In the genomic region with DNA sequence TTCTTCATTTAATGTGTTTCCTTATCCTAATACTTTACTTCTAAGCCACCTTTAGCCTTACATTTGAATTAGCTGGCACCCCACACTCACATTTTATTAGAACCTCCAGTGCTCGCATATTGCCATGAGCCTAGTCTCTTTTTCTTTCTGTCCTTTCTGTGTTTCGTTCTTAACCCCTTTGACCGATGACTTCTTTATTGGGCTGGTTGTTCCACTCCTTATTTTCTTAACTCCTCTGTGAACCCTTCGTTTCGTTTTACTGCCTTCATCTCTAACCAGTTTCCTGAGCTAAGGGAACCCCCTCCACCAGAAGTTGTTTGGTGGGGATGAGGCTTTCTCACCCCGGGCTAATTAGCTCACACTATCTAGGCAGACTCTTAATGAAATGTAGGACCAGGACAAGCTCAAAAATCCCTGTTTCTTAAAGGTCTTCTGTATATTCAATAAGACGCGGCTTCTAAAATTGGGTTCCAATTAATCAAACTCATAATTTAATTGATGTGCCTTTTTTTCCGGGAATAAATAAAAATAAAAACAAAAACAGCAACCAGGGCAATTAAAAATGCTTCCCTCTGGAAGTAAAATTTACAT, we compare ENCODE assay signal across 34 cellular contexts.
"Had no signal": no experiment of that assay in that cellular context is flagged by ENCODE, and none has a peak within 500 bp of the region (broad histone marks: within the 10 kb centered on the region; RNA-seq: fewer than 3 reads in every experiment).

No MANE protein-coding gene starts in this region.

- H3K4me1 Mint-ChIP-seq: activated CD4-positive, alpha-beta T cell treated with anti-CD3 and anti-CD28 coated beads for 36 hours; activated CD4-positive, alpha-beta T cell treated with anti-CD3 and anti-CD28 coated beads, Interleukin-2, amount 10 ng/mL, durations not matched to agents 24 days and 14 days; activated CD8-positive, alpha-beta memory T cell treated with anti-CD3 and anti-CD28 coated beads, Interleukin-2, amount 10 ng/mL, durations not matched to agents 7 days and 5 days; activated naive CD4-positive, alpha-beta T cell treated with anti-CD3 and anti-CD28 coated beads, Interleukin-2, amount 50 U/mL, for 24 hours; activated naive CD8-positive, alpha-beta T cell treated with anti-CD3 and anti-CD28 coated beads for 36 hours; activated naive CD8-positive, alpha-beta T cell treated with anti-CD3 and anti-CD28 coated beads, Interleukin-2, amount 50 U/mL, for 24 hours; brain; endodermal cell; T-helper 17 cell had no signal

- H3K27ac Mint-ChIP-seq: activated CD4-positive, alpha-beta memory T cell treated with anti-CD3 and anti-CD28 coated beads for 36 hours; activated CD4-positive, alpha-beta T cell treated with anti-CD3 and anti-CD28 coated beads for 36 hours; activated CD4-positive, alpha-beta T cell treated with anti-CD3 and anti-CD28 coated beads, Interleukin-2, amount 10 ng/mL, durations not matched to agents 24 days and 14 days; activated CD8-positive, alpha-beta memory T cell treated with anti-CD3 and anti-CD28 coated beads, Interleukin-2, amount 10 ng/mL, durations not matched to agents 7 days and 5 days; activated CD8-positive, alpha-beta T cell treated with anti-CD3 and anti-CD28 coated beads, Interleukin-2, amount 10 ng/mL, durations not matched to agents 7 days and 5 days; activated naive CD4-positive, alpha-beta T cell treated with anti-CD3 and anti-CD28 coated beads for 36 hours; activated naive CD4-positive, alpha-beta T cell treated with anti-CD3 and anti-CD28 coated beads, Interleukin-2, amount 50 U/mL, for 24 hours; activated naive CD8-positive, alpha-beta T cell treated with anti-CD3 and anti-CD28 coated beads for 36 hours; activated naive CD8-positive, alpha-beta T cell treated with anti-CD3 and anti-CD28 coated beads, Interleukin-2, amount 50 U/mL, for 24 hours; activated T-helper 1 cell treated with anti-CD3 and anti-CD28 coated beads, Interleukin-12 subunit alpha, Interleukin-12 subunit beta, Interleukin-2, Interleukin-4 antibody, amounts not matched to agents 30 ng/mL and 10 ng/mL and 1 ng/mL, durations not matched to agents 14 hours and 24 hours and 36 hours; activated T-helper 2 cell treated with anti-CD3 and anti-CD28 coated beads, Interferon-gamma antibody, Interleukin-2, Interleukin-4, amounts not matched to agents 10 μg/mL and 5 μg/mL and 100 μg/mL, durations not matched to agents 14 hours and 24 hours and 36 hours; brain; dendritic cell treated with granulocyte-macrophage colony-stimulating factor and Interleukin-4, amounts not matched to agents 40 ng/mL and 50 ng/mL, for 4 days; endodermal cell; T-helper 17 cell; T-helper 2 cell treated with Interferon-gamma antibody and Interleukin-4, amounts not matched to agents 5 μg/mL and 100 μg/mL, for 36 hours had no signal

- H3K9me3 ChIP-seq: ascending aorta, breast epithelium had no signal

- DNase-seq: activated CD4-positive, alpha-beta memory T cell treated with anti-CD3 and anti-CD28 coated beads for 36 hours; activated CD4-positive, alpha-beta T cell treated with anti-CD3 and anti-CD28 coated beads for 36 hours; activated CD4-positive, alpha-beta T cell treated with anti-CD3 and anti-CD28 coated beads, Interleukin-2, amount 10 ng/mL, durations not matched to agents 24 days and 14 days; activated CD4-positive, CD25-positive, alpha-beta regulatory T cell; activated CD4-positive, CD25-positive, alpha-beta regulatory T cell treated with anti-CD3 and anti-CD28 coated beads, Interleukin-2, amount 50 U/mL, for 72 hours; activated CD8-positive, alpha-beta memory T cell treated with anti-CD3 and anti-CD28 coated beads, Interleukin-2, amount 10 ng/mL, durations not matched to agents 7 days and 5 days; activated CD8-positive, alpha-beta memory T cell treated with anti-CD3 and anti-CD28 coated beads, Interleukin-2, amount 50 U/mL, for 4 hours; activated CD8-positive, alpha-beta T cell treated with anti-CD3 and anti-CD28 coated beads, Interleukin-2, amount 10 ng/mL, durations not matched to agents 7 days and 5 days; activated effector memory CD4-positive, alpha-beta T cell treated with anti-CD3 and anti-CD28 coated beads, Interleukin-2, amount 50 U/mL, for 16 hours; activated naive CD4-positive, alpha-beta T cell treated with anti-CD3 and anti-CD28 coated beads for 36 hours; activated naive CD8-positive, alpha-beta T cell treated with anti-CD3 and anti-CD28 coated beads for 36 hours; activated naive CD8-positive, alpha-beta T cell treated with anti-CD3 and anti-CD28 coated beads, Interleukin-2, amount 50 U/mL, for 24 hours; activated T-cell treated with anti-CD3 and anti-CD28 coated beads, Interleukin-2, amount 50 U/mL, for 1 hour; activated T-cell treated with anti-CD3 and anti-CD28 coated beads, Interleukin-2, amount 50 U/mL, for 48 hours; central memory CD4-positive, alpha-beta T cell; cerebellar nuclear complex; dorsolateral prefrontal cortex; effector memory CD4-positive, alpha-beta T cell; endodermal cell; foreskin fibroblast; head of caudate nucleus; T-helper 1 cell; T-helper 17 cell had no signal

- H3K27me3 ChIP-seq: ascending aorta had no signal

- ATAC-seq: activated CD4-positive, alpha-beta T cell treated with anti-CD3 and anti-CD28 coated beads for 36 hours; activated CD8-positive, alpha-beta memory T cell treated with anti-CD3 and anti-CD28 coated beads, Interleukin-2, amount 10 ng/mL, durations not matched to agents 7 days and 5 days; activated CD8-positive, alpha-beta T cell treated with anti-CD3 and anti-CD28 coated beads, Interleukin-2, amount 10 ng/mL, durations not matched to agents 7 days and 5 days; activated naive CD8-positive, alpha-beta T cell treated with anti-CD3 and anti-CD28 coated beads, Interleukin-2, amount 50 U/mL, for 24 hours; T-helper 17 cell had no signal

- H3K9me3 Mint-ChIP-seq: activated CD4-positive, alpha-beta memory T cell treated with anti-CD3 and anti-CD28 coated beads for 36 hours; activated CD4-positive, alpha-beta T cell treated with anti-CD3 and anti-CD28 coated beads, Interleukin-2, amount 10 ng/mL, durations not matched to agents 24 days and 14 days; activated naive CD4-positive, alpha-beta T cell treated with anti-CD3 and anti-CD28 coated beads for 36 hours; activated naive CD4-positive, alpha-beta T cell treated with anti-CD3 and anti-CD28 coated beads, Interleukin-2, amount 50 U/mL, for 24 hours; activated naive CD8-positive, alpha-beta T cell treated with anti-CD3 and anti-CD28 coated beads for 36 hours; activated naive CD8-positive, alpha-beta T cell treated with anti-CD3 and anti-CD28 coated beads, Interleukin-2, amount 50 U/mL, for 24 hours; activated T-helper 1 cell treated with anti-CD3 and anti-CD28 coated beads, Interleukin-12 subunit alpha, Interleukin-12 subunit beta, Interleukin-2, Interleukin-4 antibody, amounts not matched to agents 30 ng/mL and 10 ng/mL and 1 ng/mL, durations not matched to agents 14 hours and 24 hours and 36 hours; activated T-helper 2 cell treated with anti-CD3 and anti-CD28 coated beads, Interferon-gamma antibody, Interleukin-2, Interleukin-4, amounts not matched to agents 10 μg/mL and 5 μg/mL and 100 μg/mL, durations not matched to agents 14 hours and 24 hours and 36 hours; dendritic cell treated with granulocyte-macrophage colony-stimulating factor and Interleukin-4, amounts not matched to agents 40 ng/mL and 50 ng/mL, for 4 days; endodermal cell; T-helper 2 cell treated with Interferon-gamma antibody and Interleukin-4, amounts not matched to agents 5 μg/mL and 100 μg/mL, for 36 hours had no signal

- FAIRE-seq: frontal cortex had no signal

- H3K36me3 Mint-ChIP-seq: activated CD4-positive, alpha-beta memory T cell treated with anti-CD3 and anti-CD28 coated beads for 36 hours; activated CD8-positive, alpha-beta memory T cell treated with anti-CD3 and anti-CD28 coated beads, Interleukin-2, amount 10 ng/mL, durations not matched to agents 7 days and 5 days; activated naive CD4-positive, alpha-beta T cell treated with anti-CD3 and anti-CD28 coated beads, Interleukin-2, amount 50 U/mL, for 24 hours; activated naive CD8-positive, alpha-beta T cell treated with anti-CD3 and anti-CD28 coated beads for 36 hours had no signal

- H3K4me3 ChIP-seq: ascending aorta, breast epithelium, cardiac muscle cell, coronary artery, dorsolateral prefrontal cortex had no signal

- H3K4me1 ChIP-seq: ascending aorta, breast epithelium had no signal

- H3K27ac ChIP-seq: ascending aorta, breast epithelium, cardiac muscle cell, coronary artery, dorsolateral prefrontal cortex had no signal

- H3K4me3 Mint-ChIP-seq: activated CD4-positive, alpha-beta memory T cell treated with anti-CD3 and anti-CD28 coated beads for 36 hours; activated CD4-positive, alpha-beta T cell treated with anti-CD3 and anti-CD28 coated beads for 36 hours; activated CD4-positive, alpha-beta T cell treated with anti-CD3 and anti-CD28 coated beads, Interleukin-2, amount 10 ng/mL, durations not matched to agents 24 days and 14 days; activated CD8-positive, alpha-beta memory T cell treated with anti-CD3 and anti-CD28 coated beads, Interleukin-2, amount 10 ng/mL, durations not matched to agents 7 days and 5 days; activated CD8-positive, alpha-beta T cell treated with anti-CD3 and anti-CD28 coated beads, Interleukin-2, amount 10 ng/mL, durations not matched to agents 7 days and 5 days; activated naive CD4-positive, alpha-beta T cell treated with anti-CD3 and anti-CD28 coated beads for 36 hours; activated naive CD4-positive, alpha-beta T cell treated with anti-CD3 and anti-CD28 coated beads, Interleukin-2, amount 50 U/mL, for 24 hours; activated naive CD8-positive, alpha-beta T cell treated with anti-CD3 and anti-CD28 coated beads for 36 hours; activated naive CD8-positive, alpha-beta T cell treated with anti-CD3 and anti-CD28 coated beads, Interleukin-2, amount 50 U/mL, for 24 hours; activated T-helper 1 cell treated with anti-CD3 and anti-CD28 coated beads, Interleukin-12 subunit alpha, Interleukin-12 subunit beta, Interleukin-2, Interleukin-4 antibody, amounts not matched to agents 30 ng/mL and 10 ng/mL and 1 ng/mL, durations not matched to agents 14 hours and 24 hours and 36 hours; brain; dendritic cell treated with granulocyte-macrophage colony-stimulating factor and Interleukin-4, amounts not matched to agents 40 ng/mL and 50 ng/mL, for 4 days; endodermal cell; T-helper 17 cell; T-helper 2 cell treated with Interferon-gamma antibody and Interleukin-4, amounts not matched to agents 5 μg/mL and 100 μg/mL, for 36 hours had no signal

- H3K36me3 ChIP-seq: ascending aorta, breast epithelium, cardiac muscle cell had no signal
